ENCODE assay signal across 8 cellular contexts in the genomic region with DNA sequence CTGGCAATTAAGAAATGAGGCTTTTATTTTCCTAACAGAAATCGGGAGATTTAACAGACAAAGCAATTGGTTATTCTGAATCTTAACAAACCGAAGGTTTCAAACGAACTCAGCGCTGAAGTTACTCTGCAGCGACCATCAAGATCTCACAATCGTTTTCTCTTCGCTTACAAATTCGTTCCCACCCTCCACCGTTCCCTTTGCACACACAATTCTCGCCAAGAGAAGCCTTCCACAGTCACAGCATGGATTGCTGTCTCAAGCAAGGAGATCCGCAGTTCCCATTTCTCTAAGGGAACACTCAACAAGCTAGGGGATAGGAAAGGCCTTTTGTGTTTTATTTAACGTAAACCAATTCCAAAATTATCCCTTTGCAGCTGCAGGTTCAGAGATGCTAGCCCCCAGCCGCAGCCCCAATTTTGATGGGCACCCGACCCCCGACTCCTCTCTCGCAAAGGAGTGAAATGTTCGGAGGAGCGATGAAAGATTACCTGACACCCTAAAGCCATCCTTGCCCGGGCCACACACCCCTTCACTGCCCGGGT. TPM values are rescaled to one million over a fixed set of nuclear protein-coding genes. Genes with fewer than 3 reads are reported as not detected.
A peak's percentile ranks its signal among the peaks of the same experiment; 100 is the strongest.
DNase-seq lines count a peak whose midpoint lies in the region; ATAC-seq and TF ChIP-seq lines count a peak whose summit lies in the region.

No MANE protein-coding gene starts in this region.

- CTCF ChIA-PET in HEK293 (lab: Yijun Ruan, JAX), result interaction anchor here (0.6 to 4.4 kb wide), 6 partner anchors 12 to 107 kb away, joined by 3 to 36 read pairs (median 4); no protein-coding TSS in a partner anchor

- H3K9ac ChIP-seq in rectal smooth muscle tissue (ENCODE audit: low read length), result peak overlapping the region; percentile 90

- H3K27ac ChIP-seq in HEK293 (ENCODE audit: extremely low read depth, low read depth, low read length) (peak overlapping the region; percentile 75), rectal smooth muscle tissue (ENCODE audit: low read depth, low read length) (peak overlapping the region; percentile 87)

- intact Hi-C loops in activated T-helper 2 cell treated with anti-CD3 and anti-CD28 coated beads, Interferon-gamma antibody, Interleukin-2, Interleukin-4, amounts not matched to agents 10 μg/mL and 5 μg/mL and 100 μg/mL, durations not matched to agents 14 hours and 24 hours and 36 hours (cut with micrococcal nuclease), result loop anchor here (5.0 kb wide), 1 partner anchor 146 kb away; no protein-coding TSS in a partner anchor
- intact Hi-C loops in left ventricle myocardium superior (cut with micrococcal nuclease), result no loop called here

- peaks cover 26% of the 10 kb centered on the region for H3K4me1 Mint-ChIP-seq in activated T-helper 2 cell treated with anti-CD3 and anti-CD28 coated beads, Interferon-gamma antibody, Interleukin-2, Interleukin-4, amounts not matched to agents 10 μg/mL and 5 μg/mL and 100 μg/mL, durations not matched to agents 14 hours and 24 hours and 36 hours (ENCODE audit: low read depth)

- peaks cover 10% of the 10 kb centered on the region for H3K36me3 Mint-ChIP-seq in activated T-helper 2 cell treated with anti-CD3 and anti-CD28 coated beads, Interferon-gamma antibody, Interleukin-2, Interleukin-4, amounts not matched to agents 10 μg/mL and 5 μg/mL and 100 μg/mL, durations not matched to agents 14 hours and 24 hours and 36 hours (ENCODE audit: low read depth)

- H3K27ac Mint-ChIP-seq in activated T-helper 2 cell treated with anti-CD3 and anti-CD28 coated beads, Interferon-gamma antibody, Interleukin-2, Interleukin-4, amounts not matched to agents 10 μg/mL and 5 μg/mL and 100 μg/mL, durations not matched to agents 14 hours and 24 hours and 36 hours, result peak overlapping the region; percentile 93

- POLR2A ChIA-PET in HEK293 (lab: Yijun Ruan, JAX), result interaction anchor here (0.6 to 2.7 kb wide), 6 partner anchors 11 to 210 kb away, joined by 3 to 9 read pairs (median 6); partner anchors contain the start of gene SZRD1

- peak overlapping the region; percentile 96 for H3K4me3 Mint-ChIP-seq in activated T-helper 2 cell treated with anti-CD3 and anti-CD28 coated beads, Interferon-gamma antibody, Interleukin-2, Interleukin-4, amounts not matched to agents 10 μg/mL and 5 μg/mL and 100 μg/mL, durations not matched to agents 14 hours and 24 hours and 36 hours (ENCODE audit: low read depth)

- H3K9me3 ChIP-seq in HEK293 (ENCODE audit: control insufficient read depth, insufficient read depth, low read depth, low read length), result no peaks in the 10 kb centered on the region

- TF ChIP-seq CTCF in AG10803 (conservative IDR thresholded peaks at IDR 0.05; ENCODE audit: low read length) (no peak), HEK293 (tag by site-specific recombination; IDR thresholded peaks at IDR 0.05) (no peak)

- H3K4me1 ChIP-seq in HEK293 (ENCODE audit: control insufficient read depth, insufficient read depth, low read length) (peaks cover 16% of the 10 kb centered on the region), rectal smooth muscle tissue (ENCODE audit: control insufficient read depth, insufficient read depth, low read length) (peaks cover 12% of the 10 kb centered on the region)

- H3K9me3 Mint-ChIP-seq in activated T-helper 2 cell treated with anti-CD3 and anti-CD28 coated beads, Interferon-gamma antibody, Interleukin-2, Interleukin-4, amounts not matched to agents 10 μg/mL and 5 μg/mL and 100 μg/mL, durations not matched to agents 14 hours and 24 hours and 36 hours, result no peaks in the 10 kb centered on the region

- ATAC-seq in left ventricle myocardium superior (peak; percentile 36), HG03135 (IDR thresholded peaks at IDR 0.05; ENCODE audit: unreplicated experiment) (no peak)

- DNase-seq in AG10803 (ENCODE audit: low read depth) (peak; percentile 32), left ventricle myocardium superior (no peak), H4 (ENCODE audit: low spot score) (no peak), foreskin melanocyte (no peak)
- no peak for DNase-seq in activated T-helper 2 cell treated with anti-CD3 and anti-CD28 coated beads, Interferon-gamma antibody, Interleukin-2, Interleukin-4, amounts not matched to agents 10 μg/mL and 5 μg/mL and 100 μg/mL, durations not matched to agents 14 hours and 24 hours and 36 hours (ENCODE audit: low spot score)

- H3K27me3 ChIP-seq in rectal smooth muscle tissue (ENCODE audit: control insufficient read depth, insufficient read depth, low read length), result no peaks in the 10 kb centered on the region

- H3K27me3 Mint-ChIP-seq in activated T-helper 2 cell treated with anti-CD3 and anti-CD28 coated beads, Interferon-gamma antibody, Interleukin-2, Interleukin-4, amounts not matched to agents 10 μg/mL and 5 μg/mL and 100 μg/mL, durations not matched to agents 14 hours and 24 hours and 36 hours (ENCODE audit: low read depth), result no peaks in the 10 kb centered on the region

- H3K36me3 ChIP-seq in HEK293 (ENCODE audit: control insufficient read depth in 2 of 2, insufficient read depth in 1 of 2, low read length in 2 of 2) (no peaks in the 10 kb centered on the region), rectal smooth muscle tissue (ENCODE audit: control insufficient read depth, insufficient read depth, low read length) (no peaks in the 10 kb centered on the region)

- H3K4me3 ChIP-seq in AG10803 (ENCODE audit: low read length), result peak overlapping the region; percentile 97
- H3K4me3 ChIP-seq in HEK293 (ENCODE audit: low read depth, low read length), result peak overlapping the region; percentile 95
- peak overlapping the region; percentile 78 for H3K4me3 ChIP-seq in rectal smooth muscle tissue (ENCODE audit: low read length)

TF ChIP-seq in HEK293, 187 proteins besides CTCF, POLR2A, EP300 and RAD21 (continues in another document):
- no peak for TF ChIP-seq ZNF664 (tag by site-specific recombination; IDR thresholded peaks at IDR 0.05)
- 0 out of 2 replicates have a peak, but pooled peaks have one; percentile 68 for TF ChIP-seq MYNN (tag by site-specific recombination; IDR thresholded peaks at IDR 0.05; ENCODE audit: borderline replicate concordance)
- TF ChIP-seq ZBTB8A (tag by site-specific recombination; IDR thresholded peaks at IDR 0.05), result no peak
- no peak for TF ChIP-seq BCL11B (tag by site-specific recombination; IDR thresholded peaks at IDR 0.05; ENCODE audit: low read depth)
- no peak for TF ChIP-seq TSHZ1 (tag by site-specific recombination; IDR thresholded peaks at IDR 0.05; ENCODE audit: borderline replicate concordance)
- TF ChIP-seq, protein P1, sequence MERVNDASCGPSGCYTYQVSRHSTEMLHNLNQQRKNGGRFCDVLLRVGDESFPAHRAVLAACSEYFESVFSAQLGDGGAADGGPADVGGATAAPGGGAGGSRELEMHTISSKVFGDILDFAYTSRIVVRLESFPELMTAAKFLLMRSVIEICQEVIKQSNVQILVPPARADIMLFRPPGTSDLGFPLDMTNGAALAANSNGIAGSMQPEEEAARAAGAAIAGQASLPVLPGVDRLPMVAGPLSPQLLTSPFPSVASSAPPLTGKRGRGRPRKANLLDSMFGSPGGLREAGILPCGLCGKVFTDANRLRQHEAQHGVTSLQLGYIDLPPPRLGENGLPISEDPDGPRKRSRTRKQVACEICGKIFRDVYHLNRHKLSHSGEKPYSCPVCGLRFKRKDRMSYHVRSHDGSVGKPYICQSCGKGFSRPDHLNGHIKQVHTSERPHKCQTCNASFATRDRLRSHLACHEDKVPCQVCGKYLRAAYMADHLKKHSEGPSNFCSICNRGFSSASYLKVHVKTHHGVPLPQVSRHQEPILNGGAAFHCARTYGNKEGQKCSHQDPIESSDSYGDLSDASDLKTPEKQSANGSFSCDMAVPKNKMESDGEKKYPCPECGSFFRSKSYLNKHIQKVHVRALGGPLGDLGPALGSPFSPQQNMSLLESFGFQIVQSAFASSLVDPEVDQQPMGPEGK (tag by site-specific recombination; IDR thresholded peaks at IDR 0.05), result 0 out of 2 replicates have a peak, but pooled peaks have one; percentile 63
- no peak for TF ChIP-seq ZNF791 (tag by site-specific recombination; IDR thresholded peaks at IDR 0.05)
- TF ChIP-seq SP7 (tag by site-specific recombination; IDR thresholded peaks at IDR 0.05), result 0 out of 2 replicates have a peak, but pooled peaks have one; percentile 9
- TF ChIP-seq SETDB1 (IDR thresholded peaks at IDR 0.05; ENCODE audit: insufficient read length, low read length), result no peak
- no peak for TF ChIP-seq ZNF544 (tag by site-specific recombination; IDR thresholded peaks at IDR 0.05)
- TF ChIP-seq ZBTB21 (tag by site-specific recombination; IDR thresholded peaks at IDR 0.05), result no peak

RNA-seq across cellular contexts. Expression of gene FBXO42, which starts 0.8 kb away (rescaled TPM):
- 17.9 and 18.5 TPM in 2 replicates for total RNA-seq in activated T-helper 2 cell treated with anti-CD3 and anti-CD28 coated beads, Interferon-gamma antibody, Interleukin-2, Interleukin-4, amounts not matched to agents 10 μg/mL and 5 μg/mL and 100 μg/mL, durations not matched to agents 14 hours and 24 hours and 36 hours
- total RNA-seq in left ventricle myocardium superior, result 23.1 TPM
- 9.6 and 11.4 TPM in 2 replicates for total RNA-seq in H4 (2014; rRNA removed; shearing (Covaris generic))

RNA-seq across cellular contexts. Expression of gene SZRD1, which starts 15.5 kb away (rescaled TPM):
- 198 TPM in 2 replicates for total RNA-seq in activated T-helper 2 cell treated with anti-CD3 and anti-CD28 coated beads, Interferon-gamma antibody, Interleukin-2, Interleukin-4, amounts not matched to agents 10 μg/mL and 5 μg/mL and 100 μg/mL, durations not matched to agents 14 hours and 24 hours and 36 hours
- 109 TPM for total RNA-seq in left ventricle myocardium superior
- 60.1 and 68.0 TPM in 2 replicates for total RNA-seq in H4 (2014; rRNA removed; shearing (Covaris generic))
